Comparison of ENCODE assay signal across 5 cellular contexts in the genomic region with DNA sequence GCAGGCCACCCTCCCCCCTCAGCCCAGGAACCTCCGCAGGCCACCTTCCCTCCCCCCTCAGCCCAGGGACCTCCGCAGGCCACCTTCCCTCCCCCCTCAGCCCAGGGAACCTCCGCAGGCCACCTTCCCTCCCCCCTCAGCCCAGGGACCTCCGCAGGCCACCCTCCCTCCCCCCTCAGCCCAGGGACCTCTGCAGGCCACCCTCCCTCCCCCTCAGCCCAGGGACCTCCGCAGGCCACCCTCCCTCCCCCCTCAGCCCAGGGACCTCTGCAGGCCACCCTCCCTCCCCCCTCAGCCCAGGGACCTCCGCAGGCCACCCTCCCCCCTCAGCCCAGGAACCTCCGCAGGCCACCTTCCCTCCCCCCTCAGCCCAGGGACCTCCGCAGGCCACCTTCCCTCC. TPM values are rescaled to one million over a fixed set of nuclear protein-coding genes. Genes with fewer than 3 reads are reported as not detected.
"Had no signal": no experiment of that assay in that cellular context is flagged by ENCODE, and none has a peak within 500 bp of the region (broad histone marks: within the 10 kb centered on the region; RNA-seq: fewer than 3 reads in every experiment).

No MANE protein-coding gene starts in this region.

RNA-seq across cellular contexts. Expression of a gene that starts 2.8 kb away (rescaled TPM):
- total RNA-seq: GM23248, H4, H7 had no signal
- polyA plus RNA-seq: GM23248, IgD-negative memory B cell had no signal

RNA-seq across cellular contexts. Expression of a gene that starts 29.6 kb away (rescaled TPM):
- total RNA-seq: GM23248, H4, HT-29 had no signal
- polyA plus RNA-seq: GM23248, IgD-negative memory B cell had no signal

RNA-seq across cellular contexts. Expression of a gene that starts 52.5 kb away (rescaled TPM):
- total RNA-seq: GM23248, H4, HT-29 had no signal
- polyA plus RNA-seq: GM23248 had no signal
